Comparison of ENCODE assay signal across 9 cellular contexts in the genomic region with DNA sequence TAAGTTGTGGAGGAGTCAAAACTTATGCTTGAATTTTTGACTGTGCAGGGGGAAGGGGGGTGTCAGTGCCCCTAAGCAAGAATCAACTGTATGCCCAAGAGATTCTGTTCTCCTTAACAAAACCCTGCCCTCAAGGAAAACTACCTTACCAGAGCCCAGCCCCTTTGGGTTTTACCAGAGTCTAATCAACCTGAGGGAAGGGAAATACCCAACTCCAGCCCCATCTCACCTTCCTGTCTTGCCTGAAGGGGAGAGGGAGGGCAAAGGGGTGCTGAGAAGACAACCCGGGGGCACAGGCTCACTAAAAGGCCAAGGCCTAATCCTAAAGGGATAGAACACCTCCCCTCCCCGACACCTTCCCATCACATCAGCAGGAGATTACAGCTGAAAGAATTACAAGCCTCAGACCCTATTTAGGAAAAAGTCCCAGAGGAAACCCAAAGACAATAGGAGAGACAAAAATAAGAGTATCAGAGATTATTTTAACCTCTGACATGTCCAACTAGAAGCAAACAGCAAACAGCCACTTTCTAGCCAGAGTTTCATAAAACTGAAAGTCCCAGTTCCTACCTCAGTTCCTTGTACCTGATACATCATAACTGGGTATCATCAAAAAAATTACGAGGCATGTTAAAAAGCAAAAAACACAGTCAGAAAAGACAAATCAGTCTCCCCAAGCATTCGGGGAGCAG.
DNase-seq lines count a peak whose midpoint lies in the region; ATAC-seq lines count a peak whose summit lies in the region.
"Had no signal": no experiment of that assay in that cellular context is flagged by ENCODE, and none has a peak within 500 bp of the region (broad histone marks: within the 10 kb centered on the region; RNA-seq: fewer than 3 reads in every experiment).

No MANE protein-coding gene starts in this region.

- peak overlapping the region; percentile 28 to 84 (median 76) for H3K4me2 ChIP-seq in BLaER1 treated with 17β-estradiol and CSF1 and Interleukin-3, amounts not matched to agents 10 nM and 100 nM

- H3K9ac ChIP-seq in BLaER1 treated with 17β-estradiol and CSF1 and Interleukin-3, amounts not matched to agents 10 nM and 100 nM, result peak overlapping the region in 8 of 11 experiments; percentile 41 to 69 (median 61); a peak in 13 of 22 replicates

- H3K36me3 ChIP-seq in BLaER1 treated with 17β-estradiol and CSF1 and Interleukin-3, amounts not matched to agents 10 nM and 100 nM, result peaks cover 0 to 12% (median 0%) of the 10 kb centered on the region in 11 experiments; a peak in 2 of 22 replicates
- no peaks in the 10 kb centered on the region for H3K36me3 ChIP-seq in effector memory CD4-positive, alpha-beta T cell (ENCODE audit: control insufficient read depth, insufficient read depth, low read length)

- H3K27ac ChIP-seq in BLaER1 treated with 17β-estradiol and CSF1 and Interleukin-3, amounts not matched to agents 10 nM and 100 nM, result peak overlapping the region; percentile 30 to 81 (median 76); a peak in 21 of 22 replicates
- H3K27ac ChIP-seq in effector memory CD4-positive, alpha-beta T cell (ENCODE audit: insufficient read depth, low read length, poor library complexity, severe bottlenecking), result no peak overlapping the region

- H3K4me3 ChIP-seq in BLaER1 treated with 17β-estradiol and CSF1 and Interleukin-3, amounts not matched to agents 10 nM and 100 nM, result peak overlapping the region in 6 of 10 experiments; percentile 16 to 48 (median 34); a peak in 13 of 20 replicates
- H3K4me3 ChIP-seq in effector memory CD4-positive, alpha-beta T cell (ENCODE audit: insufficient read depth, low read depth, low read length, poor library complexity, severe bottlenecking), result peak overlapping the region; percentile 11

- ATAC-seq in GM19035 (IDR thresholded peaks at IDR 0.05; ENCODE audit: unreplicated experiment), result peak; percentile 38
- ATAC-seq in HG03135 (IDR thresholded peaks at IDR 0.05; ENCODE audit: unreplicated experiment), result peak; percentile 20
- ATAC-seq in HG03159 (IDR thresholded peaks at IDR 0.05; ENCODE audit: unreplicated experiment), result no peak

- no peaks in the 10 kb centered on the region for H4K20me1 ChIP-seq in BLaER1 treated with 17β-estradiol and CSF1 and Interleukin-3, amounts not matched to agents 10 nM and 100 nM

- no peaks in the 10 kb centered on the region for H3K27me3 ChIP-seq in BLaER1 treated with 17β-estradiol and CSF1 and Interleukin-3, amounts not matched to agents 10 nM and 100 nM
- H3K27me3 ChIP-seq in effector memory CD4-positive, alpha-beta T cell (replicated peaks; ENCODE audit: control insufficient read depth, insufficient read depth, low read length, poor library complexity, severe bottlenecking), result no peaks in the 10 kb centered on the region

- peaks cover 14 to 39% (median 28%) of the 10 kb centered on the region in 11 experiments; a peak in 21 of 22 replicates for H3K9me3 ChIP-seq in BLaER1 treated with 17β-estradiol and CSF1 and Interleukin-3, amounts not matched to agents 10 nM and 100 nM (replicated peaks in 1 of 11)
- no peaks in the 10 kb centered on the region for H3K9me3 ChIP-seq in effector memory CD4-positive, alpha-beta T cell (ENCODE audit: control insufficient read depth, low read length)

- peaks cover 20 to 36% (median 24%) of the 10 kb centered on the region in 10 experiments for H3K4me1 ChIP-seq in BLaER1 treated with 17β-estradiol and CSF1 and Interleukin-3, amounts not matched to agents 10 nM and 100 nM
- H3K4me1 ChIP-seq in effector memory CD4-positive, alpha-beta T cell (ENCODE audit: control insufficient read depth, insufficient read depth, low read length, poor library complexity, severe bottlenecking), result peaks cover 4% of the 10 kb centered on the region

- no peak for DNase-seq in effector memory CD4-positive, alpha-beta T cell
- no peak for DNase-seq in HuH-7.5 (ENCODE audit: low spot score)
- no peak for DNase-seq in NCI-H1930 (lab: John Stamatoyannopoulos, UW)
- DNase-seq in activated CD8-positive, alpha-beta memory T cell treated with anti-CD3 and anti-CD28 coated beads, Interleukin-2, amount 50 U/mL, for 4 hours, result no peak
- DNase-seq: NCI-H69 had no signal
